ENCODE assay signal across 7 cellular contexts in the genomic region with DNA sequence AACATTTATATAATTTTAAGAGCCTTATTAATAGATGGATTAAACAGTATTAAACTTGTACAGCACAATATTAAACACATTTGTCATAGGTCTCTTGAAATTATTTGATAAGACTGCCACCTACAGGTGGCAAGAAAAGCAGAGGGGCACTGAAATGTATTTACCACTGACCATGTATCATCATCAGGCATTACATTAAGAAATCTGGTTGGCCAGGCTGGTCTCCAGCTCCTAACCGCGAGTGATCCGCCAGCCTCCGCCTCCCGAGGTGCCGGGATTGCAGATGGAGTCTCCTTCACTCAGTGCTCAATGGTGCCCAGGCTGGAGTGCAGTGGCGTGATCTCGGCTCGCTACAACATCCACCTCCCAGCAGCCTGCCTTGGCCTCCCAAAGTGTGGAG. TPM values are rescaled to one million over a fixed set of nuclear protein-coding genes. Genes with fewer than 3 reads are reported as not detected.
DNase-seq lines count a peak whose midpoint lies in the region; ATAC-seq and TF ChIP-seq lines count a peak whose summit lies in the region.
"Not testable (repeated sequence)": the region's sequence is repeated elsewhere in the genome, so short reads cannot be mapped to it uniquely, and the experiment has no call there.

No MANE protein-coding gene starts in this region.

- H2AFZ ChIP-seq in neural cell (ENCODE audit: low read depth, low read length) = not testable (repeated sequence)

- H3K27me3 ChIP-seq in H7 (ENCODE audit: control insufficient read depth, insufficient read depth, low read length); RWPE2 (ENCODE audit: insufficient read depth, poor library complexity, severe bottlenecking); neural cell (ENCODE audit: insufficient read depth, low read depth, low read length): not testable (repeated sequence)

- H3K9ac ChIP-seq in neural cell (ENCODE audit: low read length) = not testable (repeated sequence)

- TF ChIP-seq CTCF in RWPE2 (IDR thresholded peaks at IDR 0.05; ENCODE audit: poor library complexity, severe bottlenecking) (peak; percentile 80), neural cell (IDR thresholded peaks at IDR 0.05; ENCODE audit: poor library complexity, severe bottlenecking) (peak; percentile 66)

- H3K9me2 ChIP-seq in neural cell (ENCODE audit: insufficient read depth, low read length) = not testable (repeated sequence)

- H3K9me3 ChIP-seq in RWPE2 (ENCODE audit: severe bottlenecking); neural cell (ENCODE audit: low read length): not testable (repeated sequence)

- ATAC-seq in RWPE2 (ENCODE audit: low read depth) (peak; percentile 90), Right ventricle myocardium inferior (peak; percentile 72)

- in situ Hi-C loops in T47D (cut with HindIII; ENCODE audit: low pct_unique_long_range_greater_than_20kb, low sequenced_read_pairs) = not testable (repeated sequence)

- DNase-seq in GDM1 (lab: John Stamatoyannopoulos, UW) (peak; percentile 27), H7 (peak; percentile 42), NAMALWA (ENCODE audit: low spot score) (peak; percentile 58), T47D (ENCODE audit: low read depth in 1 of 2, low spot score in 1 of 2) (peak; percentile 31 to 60)
- not testable (repeated sequence) for DNase-seq in RWPE2 (ENCODE audit: low spot score); Right ventricle myocardium inferior (ENCODE audit: missing footprints)

- H3K27ac ChIP-seq in RWPE2 (ENCODE audit: poor library complexity, severe bottlenecking); neural cell (ENCODE audit: low read length): not testable (repeated sequence)

- not testable (repeated sequence) for H3K4me3 ChIP-seq in H7 (ENCODE audit: insufficient read depth, low read depth, low read length); RWPE2 (ENCODE audit: severe bottlenecking); neural cell (ENCODE audit: low read length)

- not testable (repeated sequence) for H3K4me2 ChIP-seq in neural cell (ENCODE audit: low read length)

- not testable (repeated sequence) for H3K79me2 ChIP-seq in neural cell (replicated peaks; ENCODE audit: insufficient read depth, low read length)

- TF ChIP-seq EP300 in neural cell (conservative IDR thresholded peaks at IDR 0.05; ENCODE audit: poor library complexity, severe bottlenecking) = not testable (repeated sequence)

- H3K4me1 ChIP-seq in RWPE2 (ENCODE audit: insufficient read depth, poor library complexity, severe bottlenecking) = not testable (repeated sequence)

- TF ChIP-seq RAD21 in neural cell (conservative IDR thresholded peaks at IDR 0.05) = peak; percentile 72

- H4K20me1 ChIP-seq in neural cell (ENCODE audit: insufficient read depth) = not testable (repeated sequence)

- not testable (repeated sequence) for H3F3A ChIP-seq in neural cell (ENCODE audit: insufficient read depth, low read length, poor library complexity, severe bottlenecking)

- not testable (repeated sequence) for H3K36me3 ChIP-seq in H7 (replicated peaks; ENCODE audit: control insufficient read depth, insufficient read depth, low read length); RWPE2 (ENCODE audit: low read depth); neural cell (ENCODE audit: insufficient read depth, low read length)

- intact Hi-C loops in Right ventricle myocardium inferior (cut with DNase I) = loop anchor here (10.0 kb wide), 1 partner anchor 482 kb away; no protein-coding TSS in a partner anchor

TF ChIP-seq in neural cell, 6 proteins besides CTCF, POLR2A, EP300 and RAD21:
- TF ChIP-seq SMC3 (conservative IDR thresholded peaks at IDR 0.05; ENCODE audit: poor library complexity) = peak; percentile 73

RNA-seq across cellular contexts. Expression of gene FHIP2A, which starts 35.1 kb away (rescaled TPM):
- total RNA-seq in H7 (2014; rRNA removed; shearing (Covaris generic)) = 7.8 and 13.1 TPM in 2 replicates
- 25.2 TPM for total RNA-seq in Right ventricle myocardium inferior
- 28.0 and 30.7 TPM in 2 replicates for polyA plus RNA-seq in neural cell
- polyA minus RNA-seq in neural cell = 55.5 and 63.6 TPM in 2 replicates
